2 cellular contexts compared by ENCODE assay signal in genomic region chr15:66653852-66654251, GRCh38.
TF ChIP-seq lines count a peak whose summit lies in the region.

No MANE protein-coding gene starts in this region.

TF ChIP-seq in liver, 16 proteins besides CTCF, POLR2A, EP300 and RAD21:
- TF ChIP-seq, protein P1, sequence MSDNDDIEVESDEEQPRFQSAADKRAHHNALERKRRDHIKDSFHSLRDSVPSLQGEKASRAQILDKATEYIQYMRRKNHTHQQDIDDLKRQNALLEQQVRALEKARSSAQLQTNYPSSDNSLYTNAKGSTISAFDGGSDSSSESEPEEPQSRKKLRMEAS (IDR thresholded peaks at IDR 0.05) = no peak
- TF ChIP-seq HNF4A (conservative IDR thresholded peaks at IDR 0.05) (no peak), ZBTB33 (IDR thresholded peaks at IDR 0.05) (no peak), FOXA1 (IDR thresholded peaks at IDR 0.05) (no peak), RXRA (IDR thresholded peaks at IDR 0.05) (no peak), REST (IDR thresholded peaks at IDR 0.05) (no peak), YY1 (IDR thresholded peaks at IDR 0.05) (no peak), FOXA2 (IDR thresholded peaks at IDR 0.05) (no peak), JUND (IDR thresholded peaks at IDR 0.05) (no peak), GABPA (IDR thresholded peaks at IDR 0.05 in 1 of 2, conservative IDR thresholded peaks at IDR 0.05 in 1 of 2) (no peak), EGR1 (IDR thresholded peaks at IDR 0.05; ENCODE audit: low read depth in 2 of 2) (no peak), HNF4G (IDR thresholded peaks at IDR 0.05) (no peak), SP1 (IDR thresholded peaks at IDR 0.05) (no peak)
- TF ChIP-seq, protein P2, sequence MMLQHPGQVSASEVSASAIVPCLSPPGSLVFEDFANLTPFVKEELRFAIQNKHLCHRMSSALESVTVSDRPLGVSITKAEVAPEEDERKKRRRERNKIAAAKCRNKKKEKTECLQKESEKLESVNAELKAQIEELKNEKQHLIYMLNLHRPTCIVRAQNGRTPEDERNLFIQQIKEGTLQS (IDR thresholded peaks at IDR 0.05) = no peak
TF ChIP-seq in liver: peak in this region for 0.

TF ChIP-seq in HepG2, 621 proteins besides CTCF, POLR2A, EP300 and RAD21:
- TF ChIP-seq MXD1 (CRISPR knock-in tag; IDR thresholded peaks at IDR 0.05) = no peak
- no peak for TF ChIP-seq ZNF605 (CRISPR knock-in tag; IDR thresholded peaks at IDR 0.05)
- no peak for TF ChIP-seq HMG20A (CRISPR knock-in tag; IDR thresholded peaks at IDR 0.05; ENCODE audit: borderline replicate concordance)
- TF ChIP-seq CEBPB (IDR thresholded peaks at IDR 0.05; ENCODE audit: borderline replicate concordance, low read depth, low read length) = no peak
- no peak for TF ChIP-seq ZNF543 (CRISPR knock-in tag; IDR thresholded peaks at IDR 0.05)
- TF ChIP-seq RNF2 (conservative IDR thresholded peaks at IDR 0.05; ENCODE audit: low read depth) = no peak
- TF ChIP-seq HOMEZ (CRISPR knock-in tag; IDR thresholded peaks at IDR 0.05; ENCODE audit: low read depth) = no peak
- TF ChIP-seq ZNF160 (CRISPR knock-in tag; IDR thresholded peaks at IDR 0.05) = no peak
- no peak for TF ChIP-seq SRF (IDR thresholded peaks at IDR 0.05; ENCODE audit: low read depth, low read length)
- no peak for TF ChIP-seq KDM2A (CRISPR knock-in tag; IDR thresholded peaks at IDR 0.05; ENCODE audit: borderline replicate concordance, low read depth)
- TF ChIP-seq, protein P3, sequence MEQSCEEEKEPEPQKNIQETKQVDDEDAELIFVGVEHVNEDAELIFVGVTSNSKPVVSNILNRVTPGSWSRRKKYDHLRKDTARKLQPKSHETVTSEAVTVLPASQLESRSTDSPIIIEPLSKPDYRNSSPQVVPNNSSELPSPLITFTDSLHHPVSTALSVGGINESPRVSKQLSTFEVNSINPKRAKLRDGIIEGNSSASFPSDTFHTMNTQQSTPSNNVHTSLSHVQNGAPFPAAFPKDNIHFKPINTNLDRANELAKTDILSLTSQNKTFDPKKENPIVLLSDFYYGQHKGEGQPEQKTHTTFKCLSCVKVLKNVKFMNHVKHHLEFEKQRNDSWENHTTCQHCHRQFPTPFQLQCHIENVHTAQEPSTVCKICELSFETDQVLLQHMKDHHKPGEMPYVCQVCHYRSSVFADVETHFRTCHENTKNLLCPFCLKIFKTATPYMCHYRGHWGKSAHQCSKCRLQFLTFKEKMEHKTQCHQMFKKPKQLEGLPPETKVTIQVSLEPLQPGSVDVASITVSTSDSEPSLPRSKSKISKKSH (CRISPR knock-in tag; IDR thresholded peaks at IDR 0.05; ENCODE audit: borderline replicate concordance) = no peak
- no peak for TF ChIP-seq HOXA9 (CRISPR knock-in tag; IDR thresholded peaks at IDR 0.05; ENCODE audit: borderline replicate concordance)
